In the genomic region with DNA sequence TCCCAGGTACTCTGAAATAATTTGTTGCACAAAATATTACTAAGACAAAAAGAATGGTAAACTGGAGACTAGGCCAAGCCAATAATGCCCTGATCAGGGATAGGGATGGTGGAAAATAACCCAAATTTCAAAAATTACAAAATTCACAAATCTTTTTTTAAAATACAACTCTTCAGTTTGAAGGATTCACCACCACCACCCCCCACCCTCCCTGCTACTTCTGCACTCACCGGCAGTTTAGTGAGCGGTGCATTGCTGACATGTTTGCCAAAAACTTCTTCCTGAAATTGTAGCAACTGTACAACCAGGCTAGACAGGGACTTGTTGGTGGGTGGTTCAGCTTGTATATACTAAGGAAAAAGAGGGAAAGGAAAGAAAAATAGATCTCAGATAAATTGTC, we compare ENCODE assay signal across 1 cellular context.
TF ChIP-seq lines count a peak whose summit lies in the region.

No MANE protein-coding gene starts in this region.

TF ChIP-seq in K562, 482 proteins besides CTCF, POLR2A, EP300 and RAD21:
- TF ChIP-seq FUS (optimal IDR thresholded peaks at IDR 0.05; ENCODE audit: low read depth, low read length) (no peak), FOSL1 (tag; conservative IDR thresholded peaks at IDR 0.05) (no peak), TFAP4 (CRISPR knock-in tag; IDR thresholded peaks at IDR 0.05; ENCODE audit: borderline replicate concordance) (no peak)
- TF ChIP-seq, protein P1, sequence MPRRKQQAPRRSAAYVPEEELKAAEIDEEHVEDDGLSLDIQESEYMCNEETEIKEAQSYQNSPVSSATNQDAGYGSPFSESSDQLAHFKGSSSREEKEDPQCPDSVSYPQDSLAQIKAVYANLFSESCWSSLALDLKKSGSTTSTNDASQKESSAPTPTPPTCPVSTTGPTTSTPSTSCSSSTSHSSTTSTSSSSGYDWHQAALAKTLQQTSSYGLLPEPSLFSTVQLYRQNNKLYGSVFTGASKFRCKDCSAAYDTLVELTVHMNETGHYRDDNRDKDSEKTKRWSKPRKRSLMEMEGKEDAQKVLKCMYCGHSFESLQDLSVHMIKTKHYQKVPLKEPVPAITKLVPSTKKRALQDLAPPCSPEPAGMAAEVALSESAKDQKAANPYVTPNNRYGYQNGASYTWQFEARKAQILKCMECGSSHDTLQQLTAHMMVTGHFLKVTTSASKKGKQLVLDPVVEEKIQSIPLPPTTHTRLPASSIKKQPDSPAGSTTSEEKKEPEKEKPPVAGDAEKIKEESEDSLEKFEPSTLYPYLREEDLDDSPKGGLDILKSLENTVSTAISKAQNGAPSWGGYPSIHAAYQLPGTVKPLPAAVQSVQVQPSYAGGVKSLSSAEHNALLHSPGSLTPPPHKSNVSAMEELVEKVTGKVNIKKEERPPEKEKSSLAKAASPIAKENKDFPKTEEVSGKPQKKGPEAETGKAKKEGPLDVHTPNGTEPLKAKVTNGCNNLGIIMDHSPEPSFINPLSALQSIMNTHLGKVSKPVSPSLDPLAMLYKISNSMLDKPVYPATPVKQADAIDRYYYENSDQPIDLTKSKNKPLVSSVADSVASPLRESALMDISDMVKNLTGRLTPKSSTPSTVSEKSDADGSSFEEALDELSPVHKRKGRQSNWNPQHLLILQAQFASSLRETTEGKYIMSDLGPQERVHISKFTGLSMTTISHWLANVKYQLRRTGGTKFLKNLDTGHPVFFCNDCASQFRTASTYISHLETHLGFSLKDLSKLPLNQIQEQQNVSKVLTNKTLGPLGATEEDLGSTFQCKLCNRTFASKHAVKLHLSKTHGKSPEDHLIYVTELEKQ (CRISPR knock-in tag; IDR thresholded peaks at IDR 0.05), result no peak
